Comparison of ENCODE assay signal across 1 cellular context in genomic region chr11:61162092-61162935, GRCh38.
TF ChIP-seq lines count a peak whose summit lies in the region.

No MANE protein-coding gene starts in this region.

TF ChIP-seq in K562, 482 proteins besides CTCF, POLR2A, EP300 and RAD21 (continued from another document):
- TF ChIP-seq ZNF407 (IDR thresholded peaks at IDR 0.05; ENCODE audit: low read depth) = peak; percentile 90
- TF ChIP-seq ZNF785 (CRISPR knock-in tag; IDR thresholded peaks at IDR 0.05) = no peak
